1 cellular context compared by ENCODE assay signal in the genomic region with DNA sequence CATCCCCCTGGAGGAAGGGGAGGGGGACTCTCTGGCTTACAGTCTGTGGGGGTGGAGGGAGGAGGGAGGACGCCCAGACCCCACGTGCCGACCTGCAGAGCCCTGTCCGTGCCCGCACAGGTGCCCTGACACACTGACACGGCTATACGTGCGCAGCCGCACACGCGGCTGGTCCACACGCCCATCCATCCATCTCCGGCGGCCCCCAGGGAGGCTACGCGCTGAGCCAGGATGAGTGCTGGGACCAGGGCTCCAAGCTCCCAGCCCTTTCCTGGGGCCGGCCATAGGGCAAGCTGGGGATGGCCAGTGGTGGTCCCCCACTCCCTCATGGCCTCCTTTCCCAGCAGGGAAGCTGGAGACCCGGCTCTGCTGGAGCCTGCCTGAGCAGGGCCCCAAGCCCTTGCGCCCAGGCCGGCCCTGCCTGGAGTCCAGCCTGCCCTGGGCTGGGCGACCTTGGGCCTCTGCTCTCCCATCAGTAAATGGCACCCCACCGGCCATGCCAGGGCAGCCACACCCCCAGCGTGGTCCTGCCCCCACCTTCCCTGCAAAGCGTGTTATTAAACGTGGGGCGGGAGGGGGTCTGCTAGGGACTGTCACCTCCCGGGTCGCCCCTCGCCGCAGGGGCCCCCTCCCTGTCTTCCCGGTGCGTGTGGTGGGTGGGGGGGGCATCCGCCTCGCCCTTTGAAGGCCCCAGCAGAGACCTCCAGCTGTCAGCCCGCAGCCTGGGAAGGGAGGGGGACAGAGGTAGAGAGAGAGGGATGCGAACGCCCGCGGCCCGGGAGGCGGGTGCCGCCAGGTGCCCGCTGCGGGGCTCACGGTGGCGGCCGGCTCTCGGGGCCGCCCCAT.
A peak's percentile ranks its signal among the peaks of the same experiment; 100 is the strongest.
TF ChIP-seq lines count a peak whose summit lies in the region.

No MANE protein-coding gene starts in this region.

TF ChIP-seq in GM12878, 131 proteins besides CTCF, POLR2A, EP300 and RAD21:
- TF ChIP-seq YY1 (IDR thresholded peaks at IDR 0.05; ENCODE audit: low read depth, low read length): no peak
- peak; percentile 28 for TF ChIP-seq SUZ12 (IDR thresholded peaks at IDR 0.05; ENCODE audit: unreplicated experiment)
